ENCODE assay signal across 23 cellular contexts in genomic region chr4:7668282-7668681, GRCh38.
DNase-seq lines count a peak whose midpoint lies in the region; ATAC-seq, FAIRE-seq and TF ChIP-seq lines count a peak whose summit lies in the region.
"Had no signal": no experiment of that assay in that cellular context is flagged by ENCODE, and none has a peak within 500 bp of the region (broad histone marks: within the 10 kb centered on the region; RNA-seq: fewer than 3 reads in every experiment).

No MANE protein-coding gene starts in this region.

- intact Hi-C loops in left ventricle myocardium superior (cut with micrococcal nuclease) = no loop called here
- intact Hi-C loops in cardiac septum (cut with DNase I) = no loop called here
- intact Hi-C loops in kidney (cut with DNase I) = no loop called here

- no peaks in the 10 kb centered on the region; the same call in 1 of the 2 replicates for H3K4me1 Mint-ChIP-seq in WTC11

- CTCF ChIA-PET in WTC11 (lab: Charles Lee) = no interaction called here

- H3K4me3 Mint-ChIP-seq in WTC11 = no peak overlapping the region

- H3K4me1 ChIP-seq in kidney (ENCODE audit: control insufficient read depth in 1 of 2, insufficient read depth in 1 of 2, low read depth in 1 of 2, low read length in 2 of 2) = no peaks in the 10 kb centered on the region
- H3K4me1 ChIP-seq: Peyer's patch had no signal

- POLR2A ChIA-PET in WTC11 (lab: Charles Lee) = no interaction called here

- ATAC-seq in left ventricle myocardium superior (no peak), WTC11 (peak; percentile 57), esophagus mucosa (no peak), HG03432 (IDR thresholded peaks at IDR 0.05; ENCODE audit: unreplicated experiment) (no peak)
- ATAC-seq: K562 had no signal

- no peak overlapping the region for H3K9ac ChIP-seq in kidney (ENCODE audit: low read length in 2 of 2)

- TF ChIP-seq CTCF in WTC11 (IDR thresholded peaks at IDR 0.05) = no peak
- TF ChIP-seq CTCF in kidney (IDR thresholded peaks at IDR 0.05; ENCODE audit: borderline replicate concordance, extremely low read depth, insufficient read depth) = no peak

- H3K9me3 ChIP-seq in kidney (ENCODE audit: control insufficient read depth in 1 of 2, low read length in 2 of 2) = peaks cover 0 to 2% of the 10 kb centered on the region in 2 donors
- H3K9me3 ChIP-seq: Peyer's patch had no signal

- no peak overlapping the region for H3K4me3 ChIP-seq in kidney (ENCODE audit: low read length in 2 of 2)
- H3K4me3 ChIP-seq: K562, Peyer's patch had no signal

- DNase-seq in left ventricle myocardium superior = peak; percentile 8
- no peak for DNase-seq in cardiac septum (ENCODE audit: low spot score)
- DNase-seq in WTC11 (ENCODE audit: low spot score) = no peak
- peak; percentile 14 for DNase-seq in kidney
- DNase-seq in NCI-H2081 treated with DMSO at 0.1 percent for 48 hours (lab: John Stamatoyannopoulos, UW) = no peak
- DNase-seq: Calu3, DND-41, Kasumi-1, NCI-H1048, NCI-H1417, NCI-H1694, NCI-H2029 treated with DMSO at 0.1 percent for 48 hours, NCI-H2227 treated with DMSO at 0.1 percent for 48 hours, NCI-H526 treated with DMSO at 0.1 percent for 48 hours, OCI-M1, Peyer's patch, SHP77 treated with DMSO at 0.1 percent for 48 hours had no signal

- no peak for FAIRE-seq in kidney (lab: Jason Lieb, UNC)
- FAIRE-seq: GM12892, GM19239, H54, K562 had no signal

- no peaks in the 10 kb centered on the region for H3K36me3 ChIP-seq in kidney (ENCODE audit: control insufficient read depth in 1 of 2, insufficient read depth in 2 of 2, low read length in 2 of 2)
- H3K36me3 ChIP-seq: Peyer's patch had no signal

- H3K36me3 Mint-ChIP-seq in WTC11 = no peaks in the 10 kb centered on the region

- H3K27me3 Mint-ChIP-seq in WTC11 (ENCODE audit: low read depth) = no peaks in the 10 kb centered on the region; the same call in 1 of the 2 replicates

- peaks cover 6% of the 10 kb centered on the region for H3K9me3 Mint-ChIP-seq in WTC11

- no peak overlapping the region for H3K27ac Mint-ChIP-seq in WTC11

- no peak overlapping the region for H3K27ac ChIP-seq in kidney (ENCODE audit: low read depth in 2 of 2, low read length in 2 of 2)
- H3K27ac ChIP-seq: Peyer's patch had no signal

TF ChIP-seq in WTC11, 78 proteins besides CTCF, POLR2A, EP300 and RAD21:
- no peak for TF ChIP-seq ZBTB43 (CRISPR knock-in tag; IDR thresholded peaks at IDR 0.05)
- TF ChIP-seq CDX4 (CRISPR knock-in tag; IDR thresholded peaks at IDR 0.05; ENCODE audit: borderline replicate concordance) = no peak
- no peak for TF ChIP-seq ZNF396 (CRISPR knock-in tag; IDR thresholded peaks at IDR 0.05; ENCODE audit: borderline replicate concordance)
- TF ChIP-seq TP53 (CRISPR knock-in tag; IDR thresholded peaks at IDR 0.05) = no peak
- TF ChIP-seq ZNF423 (CRISPR knock-in tag; IDR thresholded peaks at IDR 0.05) = no peak
- no peak for TF ChIP-seq ZNF416 (CRISPR knock-in tag; IDR thresholded peaks at IDR 0.05)
- TF ChIP-seq ZNF317 (CRISPR knock-in tag; IDR thresholded peaks at IDR 0.05; ENCODE audit: borderline replicate concordance, low read depth) = no peak
- TF ChIP-seq ZNF532 (CRISPR knock-in tag; IDR thresholded peaks at IDR 0.05; ENCODE audit: borderline replicate concordance) = no peak
- TF ChIP-seq SP1 (CRISPR knock-in tag; conservative IDR thresholded peaks at IDR 0.05) = no peak
- no peak for TF ChIP-seq ETV6 (CRISPR knock-in tag; IDR thresholded peaks at IDR 0.05)

Comparison
In these comparisons a context has a peak if more than half of its experiments do, and no peak if none do; other contexts are left out.
1. DNase-seq: peak in left ventricle myocardium superior (single experiment) and kidney (single experiment); none in cardiac septum (single experiment), WTC11 (single experiment) and NCI-H2081 treated with DMSO at 0.1 percent for 48 hours (single experiment).